1 cellular context compared by ENCODE assay signal in genomic region chr18:58045265-58046086, GRCh38.
TF ChIP-seq lines count a peak whose summit lies in the region.

No MANE protein-coding gene starts in this region.

TF ChIP-seq in GM23338, 12 proteins besides CTCF, POLR2A, EP300 and RAD21 (continued from another document):
- TF ChIP-seq ZNF462 (CRISPR knock-in tag; IDR thresholded peaks at IDR 0.05): no peak
- no peak for TF ChIP-seq ZNF114 (CRISPR knock-in tag; IDR thresholded peaks at IDR 0.05)
- no peak for TF ChIP-seq NANOG (IDR thresholded peaks at IDR 0.05; ENCODE audit: borderline replicate concordance)
